1 cellular context compared by ENCODE assay signal in genomic region chr1:56505792-56506191, GRCh38.
TF ChIP-seq lines count a peak whose summit lies in the region.

No MANE protein-coding gene starts in this region.

TF ChIP-seq in liver, 16 proteins besides CTCF, POLR2A, EP300 and RAD21:
- TF ChIP-seq REST (IDR thresholded peaks at IDR 0.05) (no peak), HNF4A (conservative IDR thresholded peaks at IDR 0.05) (peak in 1 of 2 donors; percentile 6)
